Comparison of ENCODE assay signal across 21 cellular contexts in genomic region chr18:71075147-71075546, GRCh38.
DNase-seq lines count a peak whose midpoint lies in the region; ATAC-seq, FAIRE-seq and TF ChIP-seq lines count a peak whose summit lies in the region.
"Had no signal": no experiment of that assay in that cellular context is flagged by ENCODE, and none has a peak within 500 bp of the region (broad histone marks: within the 10 kb centered on the region; RNA-seq: fewer than 3 reads in every experiment).

No MANE protein-coding gene starts in this region.

- no peak overlapping the region for H2AFZ ChIP-seq in H9 (ENCODE audit: low read length)

- no peak overlapping the region for H3K18ac ChIP-seq in H9 (ENCODE audit: insufficient read length, low read depth, low read length)

- no peak overlapping the region for H4K8ac ChIP-seq in H9 (replicated peaks; ENCODE audit: insufficient read length, low read depth, low read length)

- no peaks in the 10 kb centered on the region for H3K79me2 ChIP-seq in H9 (ENCODE audit: insufficient read depth, low read length)

- H3K9me3 ChIP-seq in H9 (ENCODE audit: control insufficient read depth, low read depth, low read length) (no peaks in the 10 kb centered on the region), endodermal cell (ENCODE audit: control insufficient read depth, low read length) (peaks cover 49% of the 10 kb centered on the region)
- H3K9me3 ChIP-seq: BLaER1 treated with 17β-estradiol and CSF1 and Interleukin-3, amounts not matched to agents 10 nM and 100 nM had no signal

- H2BK15ac ChIP-seq in H9 (ENCODE audit: low read depth, low read length): no peak overlapping the region

- TF ChIP-seq CTCF in D721Med (IDR thresholded peaks at IDR 0.05; ENCODE audit: insufficient read depth, missing control alignments): no peak
- TF ChIP-seq CTCF in H9 (conservative IDR thresholded peaks at IDR 0.05): peak; percentile 44; the same call in 2 of the 3 replicates
- TF ChIP-seq CTCF in endodermal cell (conservative IDR thresholded peaks at IDR 0.05): peak; percentile 62

- no peak overlapping the region for H3K4ac ChIP-seq in H9 (ENCODE audit: low read depth, low read length)

- no peak overlapping the region for H2BK5ac ChIP-seq in H9 (ENCODE audit: insufficient read length, low read length)

- no peak overlapping the region for H3K4me3 ChIP-seq in endodermal cell (ENCODE audit: low read length)
- H3K4me3 ChIP-seq: BLaER1 treated with 17β-estradiol and CSF1 and Interleukin-3, amounts not matched to agents 10 nM and 100 nM had no signal

- no peaks in the 10 kb centered on the region for H3K4me1 Mint-ChIP-seq in H9
- no peaks in the 10 kb centered on the region for H3K4me1 Mint-ChIP-seq in endodermal cell
- no peaks in the 10 kb centered on the region for H3K4me1 Mint-ChIP-seq in activated naive CD8-positive, alpha-beta T cell treated with anti-CD3 and anti-CD28 coated beads for 36 hours
- H3K4me1 Mint-ChIP-seq: IgD-negative memory B cell had no signal

- H3K27ac Mint-ChIP-seq in H9: no peak overlapping the region
- H3K27ac Mint-ChIP-seq in endodermal cell: no peak overlapping the region
- no peak overlapping the region for H3K27ac Mint-ChIP-seq in activated naive CD8-positive, alpha-beta T cell treated with anti-CD3 and anti-CD28 coated beads for 36 hours
- H3K27ac Mint-ChIP-seq: CD4-positive, CD25-positive, alpha-beta regulatory T cell; HFFc6; IgD-negative memory B cell had no signal

- H4K91ac ChIP-seq in H9 (ENCODE audit: insufficient read length, low read depth, low read length): no peak overlapping the region

- no peak overlapping the region for H3K23ac ChIP-seq in H9 (ENCODE audit: insufficient read length, low read depth, low read length)

- no peak overlapping the region for H2AK5ac ChIP-seq in H9 (ENCODE audit: insufficient read length, low read length)

- H3K9me3 Mint-ChIP-seq in H9 (no peaks in the 10 kb centered on the region), endodermal cell (no peaks in the 10 kb centered on the region)
- no peaks in the 10 kb centered on the region for H3K9me3 Mint-ChIP-seq in activated naive CD8-positive, alpha-beta T cell treated with anti-CD3 and anti-CD28 coated beads for 36 hours

- H3K27me3 Mint-ChIP-seq in H9 (ENCODE audit: low read depth): peaks cover 4% of the 10 kb centered on the region; the same call in 1 of the 2 replicates
- no peaks in the 10 kb centered on the region for H3K27me3 Mint-ChIP-seq in endodermal cell (ENCODE audit: insufficient read depth)
- no peaks in the 10 kb centered on the region for H3K27me3 Mint-ChIP-seq in activated naive CD8-positive, alpha-beta T cell treated with anti-CD3 and anti-CD28 coated beads for 36 hours
- H3K27me3 Mint-ChIP-seq: CD4-positive, CD25-positive, alpha-beta regulatory T cell; IgD-negative memory B cell had no signal

- H3T11ph ChIP-seq in H9 (ENCODE audit: low read length): no peak overlapping the region

- H3K27me3 ChIP-seq in H9 (ENCODE audit: insufficient read depth, low read length) (no peaks in the 10 kb centered on the region), endodermal cell (ENCODE audit: control insufficient read depth, insufficient read depth, low read length, poor library complexity, severe bottlenecking) (no peaks in the 10 kb centered on the region)
- H3K27me3 ChIP-seq: BLaER1 treated with 17β-estradiol and CSF1 and Interleukin-3, amounts not matched to agents 10 nM and 100 nM had no signal

- no peaks in the 10 kb centered on the region for H3K79me1 ChIP-seq in H9 (ENCODE audit: insufficient read depth, low read depth, low read length, poor library complexity, severe bottlenecking)

- no peak overlapping the region for H2BK12ac ChIP-seq in H9 (ENCODE audit: insufficient read length, low read depth, low read length)

- H3K36me3 Mint-ChIP-seq in H9 (ENCODE audit: insufficient read depth in 1 of 3, low read depth in 3 of 3) (no peaks in the 10 kb centered on the region), endodermal cell (ENCODE audit: low read depth) (no peaks in the 10 kb centered on the region)
- H3K36me3 Mint-ChIP-seq in activated naive CD8-positive, alpha-beta T cell treated with anti-CD3 and anti-CD28 coated beads for 36 hours: no peaks in the 10 kb centered on the region
- H3K36me3 Mint-ChIP-seq: CD4-positive, CD25-positive, alpha-beta regulatory T cell; IgD-negative memory B cell had no signal

- H3K27ac ChIP-seq in H9 (ENCODE audit: insufficient read length, low read depth, low read length) (no peak overlapping the region), endodermal cell (ENCODE audit: low read depth, low read length) (no peak overlapping the region)
- H3K27ac ChIP-seq: BLaER1 treated with 17β-estradiol and CSF1 and Interleukin-3, amounts not matched to agents 10 nM and 100 nM; HL-60 had no signal

- H2BK20ac ChIP-seq in H9 (ENCODE audit: low read depth, low read length, poor library complexity, severe bottlenecking): no peak overlapping the region

- no peak overlapping the region for H3K56ac ChIP-seq in H9 (ENCODE audit: insufficient read length, low read depth, low read length)

- no peak overlapping the region for H3K9ac ChIP-seq in H9 (ENCODE audit: extremely low read depth, insufficient read length, low read length)
- H3K9ac ChIP-seq in endodermal cell (ENCODE audit: extremely low read depth, low read length, poor library complexity, severe bottlenecking): no peak overlapping the region
- H3K9ac ChIP-seq: BLaER1 treated with 17β-estradiol and CSF1 and Interleukin-3, amounts not matched to agents 10 nM and 100 nM had no signal

- DNase-seq in D721Med (ENCODE audit: insufficient read length, low spot score) (no peak), H9 (no peak), OCI-M1 (lab: John Stamatoyannopoulos, UW) (peak; percentile 10), endodermal cell (no peak), NCI-H2081 treated with DMSO at 0.1 percent for 48 hours (lab: John Stamatoyannopoulos, UW) (no peak), COLO668 (lab: John Stamatoyannopoulos, UW; ENCODE audit: unreplicated experiment) (no peak)
- no peak for DNase-seq in activated naive CD8-positive, alpha-beta T cell treated with anti-CD3 and anti-CD28 coated beads for 36 hours
- DNase-seq: ACHN; CD4-positive, CD25-positive, alpha-beta regulatory T cell; DMS153; DMS79 treated with DMSO at 0.1 percent for 48 hours; EL; GOT3; HCEC 1CT; HFFc6; KG1 had no signal

- H4K5ac ChIP-seq in H9 (ENCODE audit: insufficient read length, low read depth, low read length): no peak overlapping the region

- H2BK120ac ChIP-seq in H9 (ENCODE audit: low read depth, low read length, poor library complexity, severe bottlenecking): no peak overlapping the region

- no peaks in the 10 kb centered on the region for H3K4me1 ChIP-seq in H9 (ENCODE audit: insufficient read depth, low read length)
- no peaks in the 10 kb centered on the region for H3K4me1 ChIP-seq in endodermal cell (ENCODE audit: control insufficient read depth, insufficient read depth, low read length)
- H3K4me1 ChIP-seq: BLaER1 treated with 17β-estradiol and CSF1 and Interleukin-3, amounts not matched to agents 10 nM and 100 nM had no signal

- no peak overlapping the region for H3K4me3 Mint-ChIP-seq in H9
- H3K4me3 Mint-ChIP-seq in endodermal cell: no peak overlapping the region
- H3K4me3 Mint-ChIP-seq in activated naive CD8-positive, alpha-beta T cell treated with anti-CD3 and anti-CD28 coated beads for 36 hours: no peak overlapping the region
- H3K4me3 Mint-ChIP-seq: CD4-positive, CD25-positive, alpha-beta regulatory T cell; HFFc6; IgD-negative memory B cell had no signal

- no peak for ATAC-seq in GM18870 (IDR thresholded peaks at IDR 0.05; ENCODE audit: unreplicated experiment)

- no peak overlapping the region for H3K4me2 ChIP-seq in H9 (ENCODE audit: insufficient read depth, insufficient read length, low read length)
- H3K4me2 ChIP-seq: BLaER1 treated with 17β-estradiol and CSF1 and Interleukin-3, amounts not matched to agents 10 nM and 100 nM had no signal

- peak; percentile 81 for FAIRE-seq in D721Med (lab: Jason Lieb, UNC)
- FAIRE-seq: G401.6 had no signal

- no peak overlapping the region for H3K14ac ChIP-seq in H9 (ENCODE audit: insufficient read depth, low read length)

- WGBS in H9 (ENCODE audit: extremely low coverage, insufficient read length, low lambda C conversion rate): no CpG with 5 or more reads among the region's 3 CpGs
- WGBS in endodermal cell (ENCODE audit: insufficient coverage in 1 of 2, insufficient read length in 1 of 2), 2 experiments: 58 to 84% methylated on average over 2 to 3 of the region's 3 CpGs

- H4K20me1 ChIP-seq in H9 (ENCODE audit: control insufficient read depth, insufficient read depth, insufficient read length): no peaks in the 10 kb centered on the region
- H4K20me1 ChIP-seq: BLaER1 treated with 17β-estradiol and CSF1 and Interleukin-3, amounts not matched to agents 10 nM and 100 nM had no signal

- H3K23me2 ChIP-seq in H9 (ENCODE audit: insufficient read length, low read depth, low read length, poor library complexity, severe bottlenecking): no peaks in the 10 kb centered on the region

- no peaks in the 10 kb centered on the region for H3K36me3 ChIP-seq in endodermal cell (ENCODE audit: control insufficient read depth, insufficient read depth, low read length)
- H3K36me3 ChIP-seq: BLaER1 treated with 17β-estradiol and CSF1 and Interleukin-3, amounts not matched to agents 10 nM and 100 nM had no signal
